Comparison of ENCODE assay signal across 12 cellular contexts in the genomic region with DNA sequence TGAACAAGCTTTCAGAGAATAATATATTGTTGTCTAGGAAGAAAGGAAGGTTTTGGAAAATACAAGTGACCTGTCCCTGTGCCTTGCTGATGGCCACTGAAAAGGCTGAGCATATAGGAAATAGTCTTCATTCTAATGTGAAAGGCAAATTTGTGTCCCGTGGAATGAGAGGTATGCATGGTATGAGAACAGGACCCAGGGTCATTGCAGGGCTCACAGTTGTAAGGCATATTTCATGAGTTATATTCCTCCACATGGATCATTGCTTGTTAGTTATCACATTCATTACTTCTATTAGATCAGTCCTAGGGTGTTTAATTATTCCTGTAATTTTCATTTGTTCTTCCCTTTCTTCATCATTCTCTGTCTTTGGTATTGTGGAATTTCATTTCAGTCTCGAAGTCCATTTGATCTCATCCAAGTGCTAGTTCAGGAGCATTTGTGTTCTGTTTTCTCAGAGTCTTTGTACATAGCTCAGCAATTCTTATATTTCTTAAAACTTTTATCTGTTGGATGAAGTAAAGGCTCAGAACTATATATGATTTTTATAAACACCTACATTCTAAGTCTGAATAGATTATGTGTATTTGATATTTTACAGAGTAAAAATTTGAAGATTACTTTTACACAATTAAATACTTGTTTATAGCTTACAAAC. TPM values are rescaled to one million over a fixed set of nuclear protein-coding genes. Genes with fewer than 3 reads are reported as not detected.
DNase-seq lines count a peak whose midpoint lies in the region; FAIRE-seq and TF ChIP-seq lines count a peak whose summit lies in the region.
"Had no signal": no experiment of that assay in that cellular context is flagged by ENCODE, and none has a peak within 500 bp of the region (broad histone marks: within the 10 kb centered on the region; RNA-seq: fewer than 3 reads in every experiment).

No MANE protein-coding gene starts in this region.

- H3K4me1 ChIP-seq in GM23248 (ENCODE audit: insufficient read depth) = peaks cover 21% of the 10 kb centered on the region

- no peaks in the 10 kb centered on the region for H3K27me3 Mint-ChIP-seq in progenitor cell of endocrine pancreas

- H3K36me3 ChIP-seq in GM23248 (ENCODE audit: low read depth) = no peaks in the 10 kb centered on the region
- H3K36me3 ChIP-seq: right atrium auricular region had no signal

- 8 to 12% methylated on average over 2 of the region's 2 CpGs for WGBS in GM23248 (ENCODE audit: low coverage in 1 of 2, low lambda C conversion rate in 2 of 2, missing lambda C conversion rate in 2 of 2), 2 experiments

- H3K9me3 ChIP-seq in GM23248 (ENCODE audit: low read depth) = no peaks in the 10 kb centered on the region
- H3K9me3 ChIP-seq: right atrium auricular region had no signal

- no peak overlapping the region for H3K4me3 Mint-ChIP-seq in progenitor cell of endocrine pancreas (ENCODE audit: low read depth)
- H3K4me3 Mint-ChIP-seq: T-helper 1 cell treated with Interleukin-12 subunit alpha and Interleukin-12 subunit beta and Interleukin-4 antibody, amounts not matched to agents 30 μg/mL and 1 μg/mL, for 36 hours had no signal

- DNase-seq in GM23248 = peak; percentile 40
- peak; percentile 41 for DNase-seq in RCC 7860 (ENCODE audit: low spot score)
- peak; percentile 52 for DNase-seq in fibroblast of pulmonary artery (ENCODE audit: low read depth)
- no peak for DNase-seq in progenitor cell of endocrine pancreas (ENCODE audit: low spot score, unreplicated experiment)
- DNase-seq in NK-92 treated with Interleukin-12 subunit alpha and Interleukin-12 subunit beta, amount 100 ng/mL, for 24 hours (lab: John Stamatoyannopoulos, UW) = no peak
- DNase-seq in activated CD4-positive, alpha-beta T cell treated with anti-CD3 and anti-CD28 coated beads, Interleukin-2, amount 50 U/mL, for 1 hour = no peak
- DNase-seq in NCI-H1417 (lab: John Stamatoyannopoulos, UW) = no peak
- no peak for DNase-seq in RKO (ENCODE audit: low spot score)
- DNase-seq: cortex of kidney, GDM1 had no signal

- peaks cover 1% of the 10 kb centered on the region for H3K36me3 Mint-ChIP-seq in progenitor cell of endocrine pancreas (ENCODE audit: insufficient read depth)

- peak overlapping the region; percentile 58 for H2AFZ ChIP-seq in GM23248

- FAIRE-seq in RCC 7860 (lab: Jason Lieb, UNC) = peak; percentile 32

- H3K79me2 ChIP-seq in GM23248 (ENCODE audit: insufficient read depth) = no peaks in the 10 kb centered on the region

- no peak overlapping the region for H3K9ac ChIP-seq in GM23248

- no peaks in the 10 kb centered on the region for H4K20me1 ChIP-seq in GM23248 (ENCODE audit: insufficient read depth)

- H3K9me2 ChIP-seq in GM23248 (ENCODE audit: insufficient read depth) = no peaks in the 10 kb centered on the region

- TF ChIP-seq CTCF in fibroblast of pulmonary artery (IDR thresholded peaks at IDR 0.05; ENCODE audit: low read length, missing control alignments) = no peak
- TF ChIP-seq CTCF in progenitor cell of endocrine pancreas (IDR thresholded peaks at IDR 0.05; ENCODE audit: unreplicated experiment) = no peak

- H3K27me3 ChIP-seq in GM23248 (replicated peaks; ENCODE audit: insufficient read depth) = no peaks in the 10 kb centered on the region
- H3K27me3 ChIP-seq: right atrium auricular region had no signal

- in situ Hi-C loops in GM23248 (cut with MboI) = no loop called here

- peak overlapping the region; percentile 23 for H3K27ac Mint-ChIP-seq in progenitor cell of endocrine pancreas
- H3K27ac Mint-ChIP-seq: T-helper 1 cell treated with Interleukin-12 subunit alpha and Interleukin-12 subunit beta and Interleukin-4 antibody, amounts not matched to agents 30 μg/mL and 1 μg/mL, for 36 hours had no signal

- H3K4me2 ChIP-seq in GM23248 (ENCODE audit: unreplicated experiment) = peak overlapping the region; percentile 90

- H3K4me3 ChIP-seq in GM23248 (peak overlapping the region; percentile 36), fibroblast of pulmonary artery (replicated peaks; ENCODE audit: low read depth, low read length) (no peak overlapping the region)
- H3K4me3 ChIP-seq: right atrium auricular region had no signal

- peaks cover 10% of the 10 kb centered on the region for H3K4me1 Mint-ChIP-seq in progenitor cell of endocrine pancreas (ENCODE audit: low read depth)

- peaks cover 21% of the 10 kb centered on the region for H3K9me3 Mint-ChIP-seq in progenitor cell of endocrine pancreas (ENCODE audit: low read depth)

- H3F3A ChIP-seq in GM23248 (ENCODE audit: insufficient read depth) = peaks cover 14% of the 10 kb centered on the region

- H3K27ac ChIP-seq in GM23248 = no peak overlapping the region
- H3K27ac ChIP-seq: right atrium auricular region had no signal

RNA-seq across cellular contexts. Expression of gene ARHGAP21, which starts 39.4 kb away (rescaled TPM):
- total RNA-seq in GM23248 (2014; rRNA removed; shearing (Covaris generic)) = 95.7 and 176 TPM in 2 replicates
- polyA plus RNA-seq in GM23248 (2016; fragmentation: Nextera tagmentation; extraction: Ambion mirVana) = 26.4 and 28.7 TPM in 2 replicates
- total RNA-seq in progenitor cell of endocrine pancreas = 88.0 and 98.2 TPM in 2 replicates

Comparison
In these comparisons a context has a peak if more than half of its experiments do, and no peak if none do; other contexts are left out.
1. DNase-seq: peak in GM23248 (single experiment), RCC 7860 (single experiment) and fibroblast of pulmonary artery (single experiment); none in progenitor cell of endocrine pancreas (single experiment), NK-92 treated with Interleukin-12 subunit alpha and Interleukin-12 subunit beta, amount 100 ng/mL, for 24 hours (single experiment), activated CD4-positive, alpha-beta T cell treated with anti-CD3 and anti-CD28 coated beads, Interleukin-2, amount 50 U/mL, for 1 hour (single experiment), NCI-H1417 (0 of 3) and RKO (single experiment).